ENCODE assay signal across 8 cellular contexts in the genomic region with DNA sequence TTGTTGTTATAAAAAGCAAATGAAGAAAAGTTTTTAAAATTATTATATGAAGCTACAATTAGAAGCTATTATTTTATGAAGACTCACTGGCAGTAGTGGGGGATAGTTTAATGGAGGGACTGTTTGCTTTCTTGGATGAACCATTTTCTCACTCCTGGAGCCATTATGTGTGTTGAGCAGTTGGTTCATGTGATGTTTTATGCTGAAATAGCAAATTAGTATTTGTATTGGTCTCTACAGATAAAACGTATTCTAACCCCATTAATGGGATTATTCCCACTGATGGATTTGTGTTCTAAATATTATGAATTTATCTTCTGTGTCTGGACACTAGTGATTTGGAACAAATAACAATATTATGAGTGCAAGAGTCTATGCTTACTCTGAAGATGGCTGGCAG.
"Had no signal": no experiment of that assay in that cellular context is flagged by ENCODE, and none has a peak within 500 bp of the region (broad histone marks: within the 10 kb centered on the region; RNA-seq: fewer than 3 reads in every experiment).

No MANE protein-coding gene starts in this region.

- ATAC-seq: GM12878 had no signal

- H3K4me3 ChIP-seq: GM12878 had no signal

- FAIRE-seq: G401.6, GM12878, GM12891, GM12892, GM18507, GM19239 had no signal

- DNase-seq: GDM1, GF-D8 had no signal
